In genomic region chr1:221678014-221678413, GRCh38 we compare ENCODE assay signal across 33 cellular contexts.
"Had no signal": no experiment of that assay in that cellular context is flagged by ENCODE, and none has a peak within 500 bp of the region (broad histone marks: within the 10 kb centered on the region; RNA-seq: fewer than 3 reads in every experiment).

No MANE protein-coding gene starts in this region.

- ATAC-seq: activated naive CD4-positive, alpha-beta T cell treated with anti-CD3 and anti-CD28 coated beads, Interleukin-2, amount 50 U/mL, for 72 hours; activated naive CD8-positive, alpha-beta T cell treated with anti-CD3 and anti-CD28 coated beads, Interleukin-2, amount 50 U/mL, for 24 hours; activated T-cell treated with anti-CD3 and anti-CD28 coated beads, Interleukin-2, amount 50 U/mL, for 4 hours; activated T-cell treated with anti-CD3 and anti-CD28 coated beads, Interleukin-2, amount 50 U/mL, for 72 hours; activated T-helper 17 cell treated with anti-CD3 and anti-CD28 coated beads, Interleukin-2, amount 50 U/mL, for 72 hours; body of pancreas had no signal

- H3K27me3 ChIP-seq: adrenal gland, ascending aorta, body of pancreas, brain microvascular endothelial cell, breast epithelium, cardiac muscle cell had no signal

- H3K36me3 ChIP-seq: adrenal gland, ascending aorta, brain microvascular endothelial cell, breast epithelium, cardiac muscle cell had no signal

- H3K4me3 ChIP-seq: adrenal gland, ascending aorta, body of pancreas, breast epithelium, cardiac muscle cell had no signal

- FAIRE-seq: astrocyte, bronchial epithelial cell had no signal

- H3K9me3 ChIP-seq: adrenal gland, ascending aorta, body of pancreas, breast epithelium had no signal

- H3K4me1 ChIP-seq: adrenal gland, ascending aorta, body of pancreas, breast epithelium had no signal

- DNase-seq: activated effector memory CD4-positive, alpha-beta T cell treated with anti-CD3 and anti-CD28 coated beads, Interleukin-2, amount 50 U/mL, for 16 hours; activated effector memory CD4-positive, alpha-beta T cell treated with Interleukin-2 at 50 U/mL for 16 hours; activated gamma-delta T cell; activated gamma-delta T cell treated with Interleukin-2 at 50 U/mL for 16 hours; activated naive CD4-positive, alpha-beta T cell; activated naive CD4-positive, alpha-beta T cell treated with anti-CD3 and anti-CD28 coated beads for 36 hours; activated naive CD4-positive, alpha-beta T cell treated with anti-CD3 and anti-CD28 coated beads, Interleukin-2, amount 10 ng/mL, durations not matched to agents 7 days and 5 days; activated naive CD4-positive, alpha-beta T cell treated with anti-CD3 and anti-CD28 coated beads, Interleukin-2, amount 50 U/mL, for 16 hours; activated naive CD4-positive, alpha-beta T cell treated with Interleukin-2 at 50 U/mL for 16 hours; activated naive CD8-positive, alpha-beta T cell treated with anti-CD3 and anti-CD28 coated beads for 36 hours; activated naive CD8-positive, alpha-beta T cell treated with anti-CD3 and anti-CD28 coated beads, Interleukin-2, amount 10 ng/mL, durations not matched to agents 7 days and 5 days; activated naive CD8-positive, alpha-beta T cell treated with anti-CD3 and anti-CD28 coated beads, Interleukin-2, amount 50 U/mL, for 24 hours; activated T-cell treated with anti-CD3 and anti-CD28 coated beads, Interleukin-2, amount 50 U/mL, for 24 hours; activated T-cell treated with anti-CD3 and anti-CD28 coated beads, Interleukin-2, amount 50 U/mL, for 4 hours; activated T-cell treated with anti-CD3 and anti-CD28 coated beads, Interleukin-2, amount 50 U/mL, for 48 hours; activated T-cell treated with anti-CD3 and anti-CD28 coated beads, Interleukin-2, amount 50 U/mL, for 72 hours; adrenal gland; amniotic stem cell; amygdala; anterior cingulate cortex; aorta; body of pancreas; brain microvascular endothelial cell; caudate nucleus; central memory CD4-positive, alpha-beta T cell; cerebellar nuclear complex had no signal

- H3K27ac ChIP-seq: adrenal gland, ascending aorta, body of pancreas, brain microvascular endothelial cell, breast epithelium, cardiac muscle cell had no signal
